In genomic region chr10:22315455-22316285, GRCh38 we compare ENCODE assay signal across 8 cellular contexts. TPM values are rescaled to one million over a fixed set of nuclear protein-coding genes. Genes with fewer than 3 reads are reported as not detected.
A peak's percentile ranks its signal among the peaks of the same experiment; 100 is the strongest.
DNase-seq lines count a peak whose midpoint lies in the region; ATAC-seq and TF ChIP-seq lines count a peak whose summit lies in the region.

No MANE protein-coding gene starts in this region.

- H3K36me3 ChIP-seq in CD8-positive, alpha-beta memory T cell (ENCODE audit: insufficient read depth, low read length), result no peaks in the 10 kb centered on the region
- H3K36me3 ChIP-seq in hepatocyte (replicated peaks; ENCODE audit: insufficient read depth, low read depth), result no peaks in the 10 kb centered on the region
- H3K36me3 ChIP-seq in skeletal muscle satellite cell (ENCODE audit: insufficient read depth, low read length), result no peaks in the 10 kb centered on the region

- H3K27ac Mint-ChIP-seq in CD8-positive, alpha-beta memory T cell, result peak overlapping the region; percentile 72 to 96 (median 92)
- H3K27ac Mint-ChIP-seq in activated CD8-positive, alpha-beta T cell treated with anti-CD3 and anti-CD28 coated beads, Interleukin-2, amount 10 ng/mL, durations not matched to agents 7 days and 5 days, result peak overlapping the region; percentile 75

- peaks cover 35% of the 10 kb centered on the region for H3K4me1 ChIP-seq in CD8-positive, alpha-beta memory T cell (ENCODE audit: insufficient read depth, low read length)
- H3K4me1 ChIP-seq in hepatocyte (ENCODE audit: insufficient read depth) (peaks cover 13% of the 10 kb centered on the region), skeletal muscle satellite cell (ENCODE audit: control insufficient read depth, insufficient read depth, low read length) (peaks cover 16% of the 10 kb centered on the region)

- no peak for TF ChIP-seq CTCF in hepatocyte (IDR thresholded peaks at IDR 0.05; ENCODE audit: poor library complexity)

- 5% methylated on average over 22 of the region's 53 CpGs for WGBS in hepatocyte (ENCODE audit: low lambda C conversion rate, missing lambda C conversion rate)

- H4K20me1 ChIP-seq in hepatocyte (ENCODE audit: insufficient read depth, poor library complexity, severe bottlenecking), result peaks cover 12% of the 10 kb centered on the region

- ATAC-seq in GM19372 (IDR thresholded peaks at IDR 0.05; ENCODE audit: low read depth, unreplicated experiment) (peak; percentile 34), HG03439 (IDR thresholded peaks at IDR 0.05; ENCODE audit: unreplicated experiment) (peak; percentile 25)
- ATAC-seq in activated CD8-positive, alpha-beta T cell treated with anti-CD3 and anti-CD28 coated beads, Interleukin-2, amount 10 ng/mL, durations not matched to agents 7 days and 5 days, result peak; percentile 35

- H3K4me1 Mint-ChIP-seq in CD8-positive, alpha-beta memory T cell, result peaks cover 25 to 47% (median 47%) of the 10 kb centered on the region in 3 donors
- H3K4me1 Mint-ChIP-seq in activated CD8-positive, alpha-beta T cell treated with anti-CD3 and anti-CD28 coated beads, Interleukin-2, amount 10 ng/mL, durations not matched to agents 7 days and 5 days (ENCODE audit: low read depth), result peaks cover 36% of the 10 kb centered on the region

- peak overlapping the region; percentile 73 for H3K4me2 ChIP-seq in hepatocyte
- peak overlapping the region; percentile 89 for H3K4me2 ChIP-seq in skeletal muscle satellite cell (ENCODE audit: low read length)

- no peak for DNase-seq in CD8-positive, alpha-beta memory T cell
- DNase-seq in activated CD8-positive, alpha-beta T cell treated with anti-CD3 and anti-CD28 coated beads, Interleukin-2, amount 10 ng/mL, durations not matched to agents 7 days and 5 days, result no peak
- DNase-seq in hepatocyte (ENCODE audit: low spot score), result no peak
- no peak for DNase-seq in inferior parietal cortex (ENCODE audit: extremely low spot score)
- no peak for DNase-seq in NCI-H2107 treated with DMSO at 0.1 percent for 48 hours (lab: John Stamatoyannopoulos, UW; ENCODE audit: unreplicated experiment)

- CTCF ChIA-PET in CD8-positive, alpha-beta memory T cell (lab: Charles Lee), result interaction anchor here (1.1 to 1.6 kb wide), 7 partner anchors 8 to 819 kb away, joined by 3 to 8 read pairs (median 4); no protein-coding TSS in a partner anchor
- CTCF ChIA-PET in activated CD8-positive, alpha-beta T cell treated with anti-CD3 and anti-CD28 coated beads, Interleukin-2, amount 10 ng/mL, durations not matched to agents 7 days and 5 days (lab: Charles Lee), result interaction anchor here (0.8 to 2.4 kb wide), 14 partner anchors 9 to 322 kb away, joined by 3 to 9 read pairs (median 3); partner anchors contain the start of gene DNAJC1

- H2AFZ ChIP-seq in hepatocyte, result peak overlapping the region; percentile 93

- H3K27ac ChIP-seq in CD8-positive, alpha-beta memory T cell (ENCODE audit: low read depth, low read length), result peak overlapping the region; percentile 79
- peak overlapping the region; percentile 99 for H3K27ac ChIP-seq in hepatocyte

- H3K4me3 ChIP-seq in CD8-positive, alpha-beta memory T cell (ENCODE audit: low read length), result peak overlapping the region; percentile 72
- peak overlapping the region; percentile 79 for H3K4me3 ChIP-seq in hepatocyte
- peak overlapping the region; percentile 80 for H3K4me3 ChIP-seq in skeletal muscle satellite cell (ENCODE audit: low read length)

- H3K9ac ChIP-seq in skeletal muscle satellite cell (ENCODE audit: low read depth, low read length), result peak overlapping the region; percentile 87

- POLR2A ChIA-PET in CD8-positive, alpha-beta memory T cell (lab: Charles Lee), result interaction anchor here (0.6 to 3.4 kb wide), 11 partner anchors 19 to 789 kb away, joined by 3 to 24 read pairs (median 4); no protein-coding TSS in a partner anchor
- POLR2A ChIA-PET in activated CD8-positive, alpha-beta T cell treated with anti-CD3 and anti-CD28 coated beads, Interleukin-2, amount 10 ng/mL, durations not matched to agents 7 days and 5 days (lab: Charles Lee), result interaction anchor here (0.6 to 2.5 kb wide), 13 partner anchors 8 to 951 kb away, joined by 3 to 20 read pairs (median 4); partner anchors contain the start of gene DNAJC1

- no peaks in the 10 kb centered on the region for H3K9me3 ChIP-seq in CD8-positive, alpha-beta memory T cell (ENCODE audit: low read length)
- no peaks in the 10 kb centered on the region for H3K9me3 ChIP-seq in hepatocyte (ENCODE audit: low read depth)
- no peaks in the 10 kb centered on the region for H3K9me3 ChIP-seq in skeletal muscle satellite cell (replicated peaks; ENCODE audit: low read length)

- H3K79me2 ChIP-seq in hepatocyte, result peaks cover 22% of the 10 kb centered on the region

- H3K27me3 Mint-ChIP-seq in CD8-positive, alpha-beta memory T cell, result peaks cover 6 to 27% of the 10 kb centered on the region in 2 donors
- peaks cover 14% of the 10 kb centered on the region for H3K27me3 Mint-ChIP-seq in activated CD8-positive, alpha-beta T cell treated with anti-CD3 and anti-CD28 coated beads, Interleukin-2, amount 10 ng/mL, durations not matched to agents 7 days and 5 days (ENCODE audit: low read depth)

- no peaks in the 10 kb centered on the region for H3K9me2 ChIP-seq in hepatocyte (replicated peaks; ENCODE audit: insufficient read depth)

- H3K9me3 Mint-ChIP-seq in CD8-positive, alpha-beta memory T cell, result peaks cover 0 to 4% (median 0%) of the 10 kb centered on the region in 5 donors
- H3K9me3 Mint-ChIP-seq in activated CD8-positive, alpha-beta T cell treated with anti-CD3 and anti-CD28 coated beads, Interleukin-2, amount 10 ng/mL, durations not matched to agents 7 days and 5 days (ENCODE audit: insufficient read depth), result no peaks in the 10 kb centered on the region

- H3K36me3 Mint-ChIP-seq in CD8-positive, alpha-beta memory T cell, result peaks cover 0 to 12% (median 0%) of the 10 kb centered on the region in 3 donors
- H3K36me3 Mint-ChIP-seq in activated CD8-positive, alpha-beta T cell treated with anti-CD3 and anti-CD28 coated beads, Interleukin-2, amount 10 ng/mL, durations not matched to agents 7 days and 5 days (ENCODE audit: low read depth), result peaks cover 13% of the 10 kb centered on the region

- H3K4me3 Mint-ChIP-seq in CD8-positive, alpha-beta memory T cell, result peak overlapping the region; percentile 89 to 96 (median 92)
- peak overlapping the region; percentile 83 for H3K4me3 Mint-ChIP-seq in activated CD8-positive, alpha-beta T cell treated with anti-CD3 and anti-CD28 coated beads, Interleukin-2, amount 10 ng/mL, durations not matched to agents 7 days and 5 days

- peaks cover 6% of the 10 kb centered on the region for H3K27me3 ChIP-seq in CD8-positive, alpha-beta memory T cell (ENCODE audit: insufficient read depth, low read length, poor library complexity, severe bottlenecking)
- H3K27me3 ChIP-seq in hepatocyte (peaks cover 17% of the 10 kb centered on the region), skeletal muscle satellite cell (ENCODE audit: control insufficient read depth, insufficient read depth, low read length) (no peaks in the 10 kb centered on the region)

RNA-seq across cellular contexts. Expression of gene COMMD3, which starts 0.5 kb away (rescaled TPM):
- total RNA-seq in CD8-positive, alpha-beta memory T cell, result 10 to 100 TPM; 80.2 to 80.4 TPM
- polyA plus RNA-seq in CD8-positive, alpha-beta memory T cell, result 61.4 TPM
- total RNA-seq in activated CD8-positive, alpha-beta T cell treated with anti-CD3 and anti-CD28 coated beads, Interleukin-2, amount 10 ng/mL, durations not matched to agents 7 days and 5 days, result 10 to 100 TPM; 59.7 to 63.3 TPM
- 50.1 and 55.1 TPM in 2 replicates for total RNA-seq in hepatocyte
- polyA plus RNA-seq in hepatocyte, result 91.2 and 92.3 TPM in 2 replicates
- total RNA-seq in skeletal muscle satellite cell (2012; rRNA removed), result 48.7 and 49.9 TPM in 2 replicates

RNA-seq across cellular contexts. Expression of gene BMI1, which starts 5.2 kb away (rescaled TPM):
- total RNA-seq in CD8-positive, alpha-beta memory T cell, result 10 to 100 TPM; 87.8 to 97.3 TPM
- polyA plus RNA-seq in CD8-positive, alpha-beta memory T cell, result 39.3 TPM
- 10 to 100 TPM; 26.2 to 26.4 TPM for total RNA-seq in activated CD8-positive, alpha-beta T cell treated with anti-CD3 and anti-CD28 coated beads, Interleukin-2, amount 10 ng/mL, durations not matched to agents 7 days and 5 days
- 49.1 and 59.8 TPM in 2 replicates for total RNA-seq in hepatocyte
- 23.5 and 25.5 TPM in 2 replicates for polyA plus RNA-seq in hepatocyte
- 58.3 and 69.0 TPM in 2 replicates for total RNA-seq in skeletal muscle satellite cell (2012; rRNA removed)

RNA-seq across cellular contexts. Expression of gene SPAG6, which starts 29.6 kb away (rescaled TPM):
- total RNA-seq in CD8-positive, alpha-beta memory T cell, result under 1 TPM in 1 of 2 experiments, not detected in 1; 0.22 TPM
- not detected for polyA plus RNA-seq in CD8-positive, alpha-beta memory T cell
- under 1 TPM; 0.70 to 0.90 TPM for total RNA-seq in activated CD8-positive, alpha-beta T cell treated with anti-CD3 and anti-CD28 coated beads, Interleukin-2, amount 10 ng/mL, durations not matched to agents 7 days and 5 days
- total RNA-seq in hepatocyte, result 0.17 and 0.28 TPM in 2 replicates
- 0.24 TPM in 1 of 2 replicates, not detected in the other for polyA plus RNA-seq in hepatocyte
- under 0.01 TPM in 1 of 2 replicates, not detected in the other for total RNA-seq in skeletal muscle satellite cell (2012; rRNA removed)
